21 cellular contexts compared by ENCODE assay signal in genomic region chr4:55020131-55020530, GRCh38.
DNase-seq lines count a peak whose midpoint lies in the region; ATAC-seq and TF ChIP-seq lines count a peak whose summit lies in the region.
"Had no signal": no experiment of that assay in that cellular context is flagged by ENCODE, and none has a peak within 500 bp of the region (broad histone marks: within the 10 kb centered on the region; RNA-seq: fewer than 3 reads in every experiment).

No MANE protein-coding gene starts in this region.

- H3K27me3 ChIP-seq in HL-60 (ENCODE audit: insufficient read depth, poor library complexity, severe bottlenecking) = no peaks in the 10 kb centered on the region
- no peaks in the 10 kb centered on the region for H3K27me3 ChIP-seq in OCI-LY3 (ENCODE audit: low read depth, low read length)
- H3K27me3 ChIP-seq in mammary epithelial cell (ENCODE audit: insufficient read depth, low read length) = no peaks in the 10 kb centered on the region
- H3K27me3 ChIP-seq: MG63 had no signal

- intact Hi-C loops in mammary epithelial cell (cut with micrococcal nuclease) = no loop called here

- in situ Hi-C loops in mammary epithelial cell (cut with MboI; ENCODE audit: low sequenced_read_pairs in 2 of 2) = no loop called here

- H4K20me1 ChIP-seq in OCI-LY3 (ENCODE audit: insufficient read depth, low read length) (no peaks in the 10 kb centered on the region), mammary epithelial cell (ENCODE audit: insufficient read depth, low read length) (no peaks in the 10 kb centered on the region)

- no peak overlapping the region for H3K4me3 ChIP-seq in HL-60 (replicated peaks; ENCODE audit: insufficient read depth, low read length)
- H3K4me3 ChIP-seq in OCI-LY3 (ENCODE audit: low read length) = no peak overlapping the region
- no peak overlapping the region for H3K4me3 ChIP-seq in mammary epithelial cell (replicated peaks in 1 of 3; ENCODE audit: insufficient read depth in 1 of 3, low read depth in 2 of 3, low read length in 3 of 3)
- H3K4me3 ChIP-seq: MG63, SK-N-MC had no signal

- H2AFZ ChIP-seq in OCI-LY3 (ENCODE audit: low read depth, low read length) (no peak overlapping the region), mammary epithelial cell (ENCODE audit: low read depth, low read length) (peak overlapping the region; percentile 35)

- DNase-seq in HL-60 (ENCODE audit: low read depth in 1 of 2, low spot score in 1 of 2) (peak; percentile 3 to 36), mammary epithelial cell (no peak), nephron progenitor cell (no peak), epidermal melanocyte (ENCODE audit: insufficient read length, low spot score) (no peak)
- no peak for DNase-seq in activated CD8-positive, alpha-beta memory T cell treated with anti-CD3 and anti-CD28 coated beads, Interleukin-2, amount 50 U/mL, for 4 hours
- DNase-seq: 8988T, ACHN, Calu3, DND-41, KBM-7, MG63, NCI-H1092, NCI-H1417 treated with DMSO at 0.1 percent for 48 hours, NCI-H1694 treated with DMSO at 0.1 percent for 48 hours, NCI-H2081, NCI-H2227 treated with DMSO at 0.1 percent for 48 hours, NCI-H526 treated with DMSO at 0.1 percent for 48 hours, SIG-M5 had no signal

- H3K9me3 Mint-ChIP-seq in nephron progenitor cell = peaks cover 19% of the 10 kb centered on the region

- no peak overlapping the region for H3K9ac ChIP-seq in OCI-LY3 (ENCODE audit: low read length)
- H3K9ac ChIP-seq in mammary epithelial cell (ENCODE audit: insufficient read depth, low read length) = no peak overlapping the region

- no peaks in the 10 kb centered on the region for H3K36me3 ChIP-seq in OCI-LY3 (replicated peaks; ENCODE audit: low read depth, low read length)
- H3K36me3 ChIP-seq in mammary epithelial cell (ENCODE audit: insufficient read depth, low read length) = no peaks in the 10 kb centered on the region
- H3K36me3 ChIP-seq: MG63 had no signal

- peaks cover 63% of the 10 kb centered on the region for H3K4me1 Mint-ChIP-seq in nephron progenitor cell

- CTCF ChIA-PET in mammary epithelial cell (lab: Charles Lee; ENCODE audit: low non-redundant PET) = no interaction called here

- TF ChIP-seq CTCF in HL-60 (IDR thresholded peaks at IDR 0.05; ENCODE audit: insufficient read depth, low read length) (no peak), OCI-LY3 (IDR thresholded peaks at IDR 0.05; ENCODE audit: low read depth, low read length) (no peak), mammary epithelial cell (conservative IDR thresholded peaks at IDR 0.05 in 1 of 2, IDR thresholded peaks at IDR 0.05 in 1 of 2; ENCODE audit: extremely low read depth in 1 of 2, insufficient read depth in 1 of 2, low read depth in 1 of 2, low read length in 2 of 2) (no peak), nephron progenitor cell (IDR thresholded peaks at IDR 0.05) (no peak)

- H3K4me2 ChIP-seq in OCI-LY3 (ENCODE audit: low read length) (no peak overlapping the region), mammary epithelial cell (ENCODE audit: insufficient read depth, low read depth, low read length) (no peak overlapping the region)

- dilution Hi-C loops in mammary epithelial cell (cut with HindIII; ENCODE audit: low sequenced_read_pairs) = no loop called here

- BruUV-seq in mammary epithelial cell (replicated peaks; lab: Mats Ljungman, UMichigan) = no TSS peak

- no peak for ATAC-seq in GM21526 (IDR thresholded peaks at IDR 0.05; ENCODE audit: low FRiP score, unreplicated experiment)

- H3K36me3 Mint-ChIP-seq in nephron progenitor cell (ENCODE audit: low read depth) = peaks cover 7% of the 10 kb centered on the region

- no peaks in the 10 kb centered on the region for H3K79me2 ChIP-seq in OCI-LY3 (ENCODE audit: low read length)
- H3K79me2 ChIP-seq in mammary epithelial cell (ENCODE audit: insufficient read depth, low read length) = no peaks in the 10 kb centered on the region

- peaks cover 32% of the 10 kb centered on the region for H3K4me1 ChIP-seq in OCI-LY3 (ENCODE audit: low read length)
- peaks cover 19% of the 10 kb centered on the region for H3K4me1 ChIP-seq in mammary epithelial cell (ENCODE audit: insufficient read depth, low read length)

- H3K27me3 Mint-ChIP-seq in nephron progenitor cell (ENCODE audit: low read depth, poor library complexity) = no peaks in the 10 kb centered on the region

- no peaks in the 10 kb centered on the region for H3K9me3 ChIP-seq in OCI-LY3 (ENCODE audit: insufficient read depth, low read length)
- no peaks in the 10 kb centered on the region for H3K9me3 ChIP-seq in mammary epithelial cell (replicated peaks; ENCODE audit: insufficient read depth, low read length)
- H3K9me3 ChIP-seq: MG63 had no signal

- 61% methylated on average over 2 of the region's 2 CpGs for WGBS in mammary epithelial cell (ENCODE audit: low coverage, missing lambda C conversion rate)

- peak overlapping the region; percentile 15 for H3K4me3 Mint-ChIP-seq in nephron progenitor cell

- H3K27ac ChIP-seq in HL-60 (replicated peaks) (no peak overlapping the region), OCI-LY3 (ENCODE audit: low read length) (peak overlapping the region; percentile 89; the same call in 1 of the 2 replicates), mammary epithelial cell (ENCODE audit: insufficient read depth, low read depth, low read length) (no peak overlapping the region)
- H3K27ac ChIP-seq: SK-N-MC had no signal

- H3K27ac Mint-ChIP-seq in nephron progenitor cell = peak overlapping the region; percentile 76

Comparison
In these comparisons a context has a peak if more than half of its experiments do, and no peak if none do; other contexts are left out.
1. DNase-seq: peak in HL-60 (2 of 2); none in mammary epithelial cell (single experiment), nephron progenitor cell (single experiment), epidermal melanocyte (single experiment) and activated CD8-positive, alpha-beta memory T cell treated with anti-CD3 and anti-CD28 coated beads, Interleukin-2, amount 50 U/mL, for 4 hours (single experiment).